ENCODE assay signal across 9 cellular contexts in the genomic region with DNA sequence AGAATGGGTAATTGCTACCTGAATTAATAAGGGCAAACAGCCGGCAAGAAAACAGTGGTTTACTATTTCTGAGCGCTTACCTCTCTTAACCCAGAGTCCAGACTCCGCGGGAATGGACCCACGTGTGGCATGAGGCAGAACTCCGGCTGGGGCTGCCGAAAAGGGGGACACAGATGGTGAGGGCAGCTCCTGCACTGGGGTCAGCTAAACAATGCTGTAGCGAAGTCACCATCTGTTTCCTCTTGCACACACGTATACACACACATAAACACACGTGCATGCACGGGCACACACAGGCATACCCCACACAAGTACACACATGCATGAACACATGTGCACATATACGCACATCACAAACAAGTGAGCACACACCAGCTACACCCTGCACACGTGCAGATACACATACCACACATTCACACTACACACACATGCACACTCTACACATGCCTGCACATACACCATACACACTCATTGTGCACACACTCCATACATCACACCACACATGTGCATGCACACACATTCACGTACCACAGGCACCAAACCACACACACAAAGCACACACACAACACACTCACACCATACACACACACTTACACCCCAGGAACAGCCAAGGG.
DNase-seq lines count a peak whose midpoint lies in the region; ATAC-seq lines count a peak whose summit lies in the region.
"Had no signal": no experiment of that assay in that cellular context is flagged by ENCODE, and none has a peak within 500 bp of the region (broad histone marks: within the 10 kb centered on the region; RNA-seq: fewer than 3 reads in every experiment).

No MANE protein-coding gene starts in this region.

- H3K4me3 Mint-ChIP-seq in T-helper 1 cell treated with Interleukin-12 subunit alpha and Interleukin-12 subunit beta and Interleukin-4 antibody, amounts not matched to agents 30 μg/mL and 1 μg/mL, for 36 hours = peak overlapping the region; percentile 6
- H3K4me3 Mint-ChIP-seq: endodermal cell had no signal

- no peaks in the 10 kb centered on the region for H3K9me3 Mint-ChIP-seq in T-helper 1 cell treated with Interleukin-12 subunit alpha and Interleukin-12 subunit beta and Interleukin-4 antibody, amounts not matched to agents 30 μg/mL and 1 μg/mL, for 36 hours
- H3K9me3 Mint-ChIP-seq: endodermal cell had no signal

- ATAC-seq in GM21360 (IDR thresholded peaks at IDR 0.05; ENCODE audit: unreplicated experiment) (no peak), HG03457 (IDR thresholded peaks at IDR 0.05; ENCODE audit: unreplicated experiment) (no peak)

- peak overlapping the region; percentile 29 for H3K27ac Mint-ChIP-seq in T-helper 1 cell treated with Interleukin-12 subunit alpha and Interleukin-12 subunit beta and Interleukin-4 antibody, amounts not matched to agents 30 μg/mL and 1 μg/mL, for 36 hours

- H3K27me3 Mint-ChIP-seq in T-helper 1 cell treated with Interleukin-12 subunit alpha and Interleukin-12 subunit beta and Interleukin-4 antibody, amounts not matched to agents 30 μg/mL and 1 μg/mL, for 36 hours (ENCODE audit: low read depth) = peaks cover 10% of the 10 kb centered on the region

- peaks cover 3% of the 10 kb centered on the region for H3K36me3 Mint-ChIP-seq in T-helper 1 cell treated with Interleukin-12 subunit alpha and Interleukin-12 subunit beta and Interleukin-4 antibody, amounts not matched to agents 30 μg/mL and 1 μg/mL, for 36 hours (ENCODE audit: low read depth)

- DNase-seq in T-helper 1 cell (no peak), NCI-H69 (lab: John Stamatoyannopoulos, UW) (peak; percentile 90), ecto neural progenitor cell (ENCODE audit: low spot score) (peak; percentile 39), GM19240 (ENCODE audit: insufficient read length, low spot score) (no peak)
- peak; percentile 22 for DNase-seq in stimulated activated CD8-positive, alpha-beta memory T cell treated with anti-CD3 and anti-CD28 coated beads, Interleukin-4, amount 100 ng/mL, for 48 hours
- DNase-seq: endodermal cell had no signal

- H3K4me1 Mint-ChIP-seq in T-helper 1 cell treated with Interleukin-12 subunit alpha and Interleukin-12 subunit beta and Interleukin-4 antibody, amounts not matched to agents 30 μg/mL and 1 μg/mL, for 36 hours (ENCODE audit: low read depth) = peaks cover 35% of the 10 kb centered on the region

Comparison
In these comparisons a context has a peak if more than half of its experiments do, and no peak if none do; other contexts are left out.
1. DNase-seq: peak in NCI-H69 (single experiment), ecto neural progenitor cell (single experiment) and stimulated activated CD8-positive, alpha-beta memory T cell treated with anti-CD3 and anti-CD28 coated beads, Interleukin-4, amount 100 ng/mL, for 48 hours (single experiment); none in T-helper 1 cell (0 of 5) and GM19240 (single experiment).